Comparison of ENCODE assay signal across 18 cellular contexts in genomic region chr13:40758811-40759210, GRCh38.
"Had no signal": no experiment of that assay in that cellular context is flagged by ENCODE, and none has a peak within 500 bp of the region (broad histone marks: within the 10 kb centered on the region; RNA-seq: fewer than 3 reads in every experiment).

No MANE protein-coding gene starts in this region.

- H3K27ac Mint-ChIP-seq: activated T-cell treated with anti-CD3 and anti-CD28 coated beads, Interleukin-2, amount 50 U/mL, for 72 hours; nephron; stimulated activated memory B cell treated with anti-CD40 and anti-IgM and Interleukin-4, amounts not matched to agents 10 μg/mL and 1 μg/mL and 100 μg/mL, for 72 hours had no signal

- H3K4me1 Mint-ChIP-seq: nephron had no signal

- ATAC-seq: activated CD4-positive, CD25-positive, alpha-beta regulatory T cell treated with anti-CD3 and anti-CD28 coated beads, Interleukin-2, amount 50 U/mL, for 24 hours; activated T-cell treated with anti-CD3 and anti-CD28 coated beads, Interleukin-2, amount 50 U/mL, for 72 hours; foreskin keratinocyte; heart left ventricle; left lobe of liver; psoas muscle; right lobe of liver; stimulated activated memory B cell treated with anti-CD40 and anti-IgM and Interleukin-4, amounts not matched to agents 10 μg/mL and 1 μg/mL and 100 μg/mL, for 72 hours had no signal

- H3K4me1 ChIP-seq: adrenal gland, colonic mucosa, foreskin keratinocyte, psoas muscle, tibial artery, uterus had no signal

- H3K4me3 ChIP-seq: adrenal gland, colonic mucosa, heart left ventricle, psoas muscle, right lobe of liver, tibial artery, uterus had no signal

- H3K27me3 ChIP-seq: adrenal gland, colonic mucosa, foreskin keratinocyte, heart left ventricle, right lobe of liver, tibial artery, uterus had no signal

- H3K9me3 ChIP-seq: adrenal gland, colonic mucosa, heart left ventricle, psoas muscle, right lobe of liver, tibial artery, uterus had no signal

- H3K36me3 ChIP-seq: uterus had no signal

- H3K27ac ChIP-seq: adrenal gland, colonic mucosa, foreskin keratinocyte, heart left ventricle, psoas muscle, right lobe of liver, tibial artery, uterus had no signal

- H3K4me3 Mint-ChIP-seq: activated T-cell treated with anti-CD3 and anti-CD28 coated beads, Interleukin-2, amount 50 U/mL, for 72 hours; nephron; stimulated activated memory B cell treated with anti-CD40 and anti-IgM and Interleukin-4, amounts not matched to agents 10 μg/mL and 1 μg/mL and 100 μg/mL, for 72 hours had no signal

- DNase-seq: activated CD4-positive, alpha-beta T cell treated with anti-CD3 and anti-CD28 coated beads, Interleukin-2, amount 50 U/mL, for 4 hours; activated naive CD4-positive, alpha-beta T cell; activated T-cell treated with anti-CD3 and anti-CD28 coated beads, Interleukin-2, amount 50 U/mL, for 72 hours; adrenal gland; colonic mucosa; effector CD4-positive, alpha-beta T cell; foreskin keratinocyte; heart left ventricle; occipital lobe; psoas muscle; right lobe of liver; stimulated activated CD4-positive, alpha-beta T cell treated with anti-CD3 and anti-CD28 coated beads, Interleukin-1b, Interleukin-23, amount 100 ng/mL, for 48 hours; tibial artery; uterus had no signal

- H3K27me3 Mint-ChIP-seq: stimulated activated memory B cell treated with anti-CD40 and anti-IgM and Interleukin-4, amounts not matched to agents 10 μg/mL and 1 μg/mL and 100 μg/mL, for 72 hours had no signal

- H3K9me3 Mint-ChIP-seq: activated T-cell treated with anti-CD3 and anti-CD28 coated beads, Interleukin-2, amount 50 U/mL, for 72 hours; nephron; stimulated activated memory B cell treated with anti-CD40 and anti-IgM and Interleukin-4, amounts not matched to agents 10 μg/mL and 1 μg/mL and 100 μg/mL, for 72 hours had no signal
